ENCODE assay signal across 20 cellular contexts in genomic region chr1:7983086-7983778, GRCh38. TPM values are rescaled to one million over a fixed set of nuclear protein-coding genes. Genes with fewer than 3 reads are reported as not detected.
A peak's percentile ranks its signal among the peaks of the same experiment; 100 is the strongest.
DNase-seq lines count a peak whose midpoint lies in the region; ATAC-seq and TF ChIP-seq lines count a peak whose summit lies in the region.
"Had no signal": no experiment of that assay in that cellular context is flagged by ENCODE, and none has a peak within 500 bp of the region (broad histone marks: within the 10 kb centered on the region; RNA-seq: fewer than 3 reads in every experiment).

No MANE protein-coding gene starts in this region.

- DNase-seq in MCF 10A (ENCODE audit: unreplicated experiment) = no peak
- no peak for DNase-seq in mammary epithelial cell
- peak; percentile 40 for DNase-seq in left ventricle myocardium superior
- no peak for DNase-seq in sciatic nerve (ENCODE audit: low spot score)
- no peak for DNase-seq in activated CD8-positive, alpha-beta T cell treated with anti-CD3 and anti-CD28 coated beads, Interleukin-2, amount 10 ng/mL, durations not matched to agents 7 days and 5 days
- DNase-seq in SHP77 (lab: John Stamatoyannopoulos, UW) = no peak
- DNase-seq: activated CD4-positive, alpha-beta T cell treated with anti-CD3 and anti-CD28 coated beads for 48 hours; activated gamma-delta T cell; activated T-cell treated with anti-CD3 and anti-CD28 coated beads, Interleukin-2, amount 50 U/mL, for 24 hours; CD4-positive, alpha-beta T cell; KBM-7; MG63; NCI-H1930; SK-N-SH; stimulated activated naive CD8-positive, alpha-beta T cell treated with anti-CD3 and anti-CD28 coated beads, Interleukin-15, amount 100 ng/mL, for 72 hours; T-helper 17 cell had no signal

- no peaks in the 10 kb centered on the region for H3K9me3 Mint-ChIP-seq in MCF 10A (ENCODE audit: unreplicated experiment)
- no peaks in the 10 kb centered on the region for H3K9me3 Mint-ChIP-seq in activated CD8-positive, alpha-beta T cell treated with anti-CD3 and anti-CD28 coated beads, Interleukin-2, amount 10 ng/mL, durations not matched to agents 7 days and 5 days (ENCODE audit: insufficient read depth)
- H3K9me3 Mint-ChIP-seq: activated T-cell treated with anti-CD3 and anti-CD28 coated beads, Interleukin-2, amount 50 U/mL, for 24 hours; CD4-positive, alpha-beta T cell; stimulated activated naive CD8-positive, alpha-beta T cell treated with anti-CD3 and anti-CD28 coated beads, Interleukin-15, amount 100 ng/mL, for 72 hours had no signal

- H3K27me3 Mint-ChIP-seq in MCF 10A (ENCODE audit: insufficient read depth, unreplicated experiment) = no peaks in the 10 kb centered on the region
- H3K27me3 Mint-ChIP-seq in activated CD8-positive, alpha-beta T cell treated with anti-CD3 and anti-CD28 coated beads, Interleukin-2, amount 10 ng/mL, durations not matched to agents 7 days and 5 days (ENCODE audit: low read depth) = no peaks in the 10 kb centered on the region
- H3K27me3 Mint-ChIP-seq: activated T-cell treated with anti-CD3 and anti-CD28 coated beads, Interleukin-2, amount 50 U/mL, for 24 hours; CD4-positive, alpha-beta T cell; progenitor cell of endocrine pancreas; stimulated activated naive CD8-positive, alpha-beta T cell treated with anti-CD3 and anti-CD28 coated beads, Interleukin-15, amount 100 ng/mL, for 72 hours; T-helper 17 cell had no signal

- H4K20me1 ChIP-seq in mammary epithelial cell (ENCODE audit: insufficient read depth, low read length) = no peaks in the 10 kb centered on the region

- H2AFZ ChIP-seq in mammary epithelial cell (ENCODE audit: low read depth, low read length) = no peak overlapping the region

- H3K9me3 ChIP-seq in mammary epithelial cell (replicated peaks; ENCODE audit: insufficient read depth, low read length) = no peaks in the 10 kb centered on the region
- H3K9me3 ChIP-seq: MG63, SK-N-SH had no signal

- H3K4me2 ChIP-seq in mammary epithelial cell (ENCODE audit: insufficient read depth, low read depth, low read length) = no peak overlapping the region
- H3K4me2 ChIP-seq: SK-N-SH had no signal

- dilution Hi-C loops in mammary epithelial cell (cut with HindIII; ENCODE audit: low sequenced_read_pairs) = no loop called here

- CTCF ChIA-PET in MCF 10A (lab: Yijun Ruan, JAX) = interaction anchor here (0.5 to 5.1 kb wide), 21 partner anchors 7 to 541 kb away, joined by 3 to 49 read pairs (median 4); no protein-coding TSS in a partner anchor
- CTCF ChIA-PET in mammary epithelial cell (lab: Charles Lee; ENCODE audit: low non-redundant PET) = no interaction called here
- CTCF ChIA-PET in activated CD8-positive, alpha-beta T cell treated with anti-CD3 and anti-CD28 coated beads, Interleukin-2, amount 10 ng/mL, durations not matched to agents 7 days and 5 days (lab: Charles Lee) = interaction anchor here (0.8 to 3.9 kb wide), 10 partner anchors 8 to 388 kb away, joined by 3 to 16 read pairs (median 6); partner anchors contain the start of gene TNFRSF9

- BruUV-seq in MCF 10A (replicated peaks; lab: Mats Ljungman, UMichigan) = no TSS peak
- BruUV-seq in mammary epithelial cell (replicated peaks; lab: Mats Ljungman, UMichigan) = no TSS peak

- peaks cover 6% of the 10 kb centered on the region for H3K4me1 Mint-ChIP-seq in MCF 10A (ENCODE audit: insufficient read depth, unreplicated experiment)
- H3K4me1 Mint-ChIP-seq in activated CD8-positive, alpha-beta T cell treated with anti-CD3 and anti-CD28 coated beads, Interleukin-2, amount 10 ng/mL, durations not matched to agents 7 days and 5 days (ENCODE audit: low read depth) = peaks cover 6% of the 10 kb centered on the region

- peak overlapping the region; percentile 54 for H3K27ac Mint-ChIP-seq in MCF 10A (ENCODE audit: low read depth, unreplicated experiment)
- H3K27ac Mint-ChIP-seq in activated CD8-positive, alpha-beta T cell treated with anti-CD3 and anti-CD28 coated beads, Interleukin-2, amount 10 ng/mL, durations not matched to agents 7 days and 5 days = no peak overlapping the region
- H3K27ac Mint-ChIP-seq: T-helper 17 cell had no signal

- in situ Hi-C loops in mammary epithelial cell (cut with MboI; ENCODE audit: low sequenced_read_pairs in 2 of 2) = loop anchor here in 1 of 2 donors (10.0 kb wide), 1 partner anchor 332 kb away; the partner anchor contains the start of gene SLC45A1

- no peak overlapping the region for H3K4me3 ChIP-seq in mammary epithelial cell (replicated peaks in 1 of 3; ENCODE audit: insufficient read depth in 1 of 3, low read depth in 2 of 3, low read length in 3 of 3)
- H3K4me3 ChIP-seq: MG63 had no signal

- peaks cover 22% of the 10 kb centered on the region for H3K36me3 ChIP-seq in mammary epithelial cell (ENCODE audit: insufficient read depth, low read length)

- H3K36me3 Mint-ChIP-seq in MCF 10A (ENCODE audit: insufficient read depth, unreplicated experiment) = peaks cover 88% of the 10 kb centered on the region
- peaks cover 59% of the 10 kb centered on the region for H3K36me3 Mint-ChIP-seq in activated CD8-positive, alpha-beta T cell treated with anti-CD3 and anti-CD28 coated beads, Interleukin-2, amount 10 ng/mL, durations not matched to agents 7 days and 5 days (ENCODE audit: low read depth)

- POLR2A ChIA-PET in MCF 10A (lab: Yijun Ruan, JAX) = interaction anchor here (0.8 to 5.8 kb wide), 9 partner anchors 10 to 332 kb away, joined by 3 to 35 read pairs (median 4); no protein-coding TSS in a partner anchor
- POLR2A ChIA-PET in activated CD8-positive, alpha-beta T cell treated with anti-CD3 and anti-CD28 coated beads, Interleukin-2, amount 10 ng/mL, durations not matched to agents 7 days and 5 days (lab: Charles Lee) = no interaction called here

- ATAC-seq in left ventricle myocardium superior (peak; percentile 79), sciatic nerve (peak; percentile 12), HG02973 (IDR thresholded peaks at IDR 0.05; ENCODE audit: unreplicated experiment) (no peak)
- ATAC-seq in activated CD8-positive, alpha-beta T cell treated with anti-CD3 and anti-CD28 coated beads, Interleukin-2, amount 10 ng/mL, durations not matched to agents 7 days and 5 days = no peak

- no peak overlapping the region for H3K9ac ChIP-seq in mammary epithelial cell (ENCODE audit: insufficient read depth, low read length)
- H3K9ac ChIP-seq: SK-N-SH had no signal

- no peaks in the 10 kb centered on the region for H3K27me3 ChIP-seq in mammary epithelial cell (ENCODE audit: insufficient read depth, low read length)
- H3K27me3 ChIP-seq: MG63 had no signal

- H3K79me2 ChIP-seq in mammary epithelial cell (ENCODE audit: insufficient read depth, low read length) = peaks cover 15% of the 10 kb centered on the region

- H3K4me1 ChIP-seq in mammary epithelial cell (ENCODE audit: insufficient read depth, low read length) = peaks cover 3% of the 10 kb centered on the region

- TF ChIP-seq CTCF in MCF 10A (IDR thresholded peaks at IDR 0.05; ENCODE audit: unreplicated experiment) = no peak
- TF ChIP-seq CTCF in mammary epithelial cell (conservative IDR thresholded peaks at IDR 0.05 in 1 of 2, IDR thresholded peaks at IDR 0.05 in 1 of 2; ENCODE audit: extremely low read depth in 1 of 2, insufficient read depth in 1 of 2, low read depth in 1 of 2, low read length in 2 of 2) = no peak
- TF ChIP-seq CTCF in VCaP (conservative IDR thresholded peaks at IDR 0.05) = no peak

- no peak overlapping the region for H3K27ac ChIP-seq in mammary epithelial cell (ENCODE audit: insufficient read depth, low read depth, low read length)
- peak overlapping the region; percentile 7; the same call in 1 of the 2 replicates for H3K27ac ChIP-seq in VCaP
- H3K27ac ChIP-seq: 22Rv1 had no signal

- 90% methylated on average over 13 of the region's 15 CpGs for WGBS in mammary epithelial cell (ENCODE audit: low coverage, missing lambda C conversion rate)

- no peak overlapping the region for H3K4me3 Mint-ChIP-seq in MCF 10A (ENCODE audit: unreplicated experiment)
- no peak overlapping the region for H3K4me3 Mint-ChIP-seq in activated CD8-positive, alpha-beta T cell treated with anti-CD3 and anti-CD28 coated beads, Interleukin-2, amount 10 ng/mL, durations not matched to agents 7 days and 5 days
- H3K4me3 Mint-ChIP-seq: activated T-cell treated with anti-CD3 and anti-CD28 coated beads, Interleukin-2, amount 50 U/mL, for 24 hours; CD4-positive, alpha-beta T cell; stimulated activated naive CD8-positive, alpha-beta T cell treated with anti-CD3 and anti-CD28 coated beads, Interleukin-15, amount 100 ng/mL, for 72 hours had no signal

- intact Hi-C loops in MCF 10A (cut with micrococcal nuclease) = loop anchor here (2.0 to 5.0 kb wide), 3 partner anchors 34 to 366 kb away; no protein-coding TSS in a partner anchor
- intact Hi-C loops in mammary epithelial cell (cut with micrococcal nuclease) = loop anchor here (2.0 kb wide), 1 partner anchor 256 kb away; no protein-coding TSS in a partner anchor
- intact Hi-C loops in left ventricle myocardium superior (cut with micrococcal nuclease) = no loop called here
- intact Hi-C loops in sciatic nerve (cut with DNase I) = no loop called here

RNA-seq across cellular contexts. Expression of gene PARK7, which starts 21.7 kb away (rescaled TPM):
- total RNA-seq in MCF 10A (2022) = 419 and 450 TPM in 2 replicates
- 100 to 1,000 TPM; 106 to 264 TPM for total RNA-seq in mammary epithelial cell
- 361 TPM for polyA plus RNA-seq in mammary epithelial cell
- polyA minus RNA-seq in mammary epithelial cell = 166 TPM
- 335 TPM for total RNA-seq in left ventricle myocardium superior
- 249 TPM for total RNA-seq in sciatic nerve
- total RNA-seq in activated CD8-positive, alpha-beta T cell treated with anti-CD3 and anti-CD28 coated beads, Interleukin-2, amount 10 ng/mL, durations not matched to agents 7 days and 5 days = 100 to 1,000 TPM; 296 to 302 TPM

RNA-seq across cellular contexts. Expression of gene TNFRSF9, which starts 42.6 kb away (rescaled TPM):
- 0.98 and 2.7 TPM in 2 replicates for total RNA-seq in MCF 10A (2022)
- not detected for total RNA-seq in mammary epithelial cell
- not detected for polyA plus RNA-seq in mammary epithelial cell
- polyA minus RNA-seq in mammary epithelial cell = not detected
- total RNA-seq in left ventricle myocardium superior = not detected
- total RNA-seq in sciatic nerve = 0.27 TPM
- 1 to 10 TPM in 1 of 2 experiments, under 1 TPM in 1; 0.94 to 1.3 TPM for total RNA-seq in activated CD8-positive, alpha-beta T cell treated with anti-CD3 and anti-CD28 coated beads, Interleukin-2, amount 10 ng/mL, durations not matched to agents 7 days and 5 days

RNA-seq across cellular contexts. Expression of gene ERRFI1, which starts 42.9 kb away (rescaled TPM):
- total RNA-seq in MCF 10A (2022) = 86.4 and 111 TPM in 2 replicates
- 100 to 1,000 TPM in 1 of 2 donors, 10 to 100 TPM in 1; 38.8 to 150 TPM for total RNA-seq in mammary epithelial cell
- polyA plus RNA-seq in mammary epithelial cell = 115 TPM
- polyA minus RNA-seq in mammary epithelial cell = 99.8 TPM
- 10.2 TPM for total RNA-seq in left ventricle myocardium superior
- 33.7 TPM for total RNA-seq in sciatic nerve
- under 1 TPM in 1 of 2 experiments, not detected in 1; 0.21 TPM for total RNA-seq in activated CD8-positive, alpha-beta T cell treated with anti-CD3 and anti-CD28 coated beads, Interleukin-2, amount 10 ng/mL, durations not matched to agents 7 days and 5 days

Comparison
In these comparisons a context has a peak if more than half of its experiments do, and no peak if none do; other contexts are left out.
1. ATAC-seq: peak in left ventricle myocardium superior (single experiment) and sciatic nerve (single experiment); none in activated CD8-positive, alpha-beta T cell treated with anti-CD3 and anti-CD28 coated beads, Interleukin-2, amount 10 ng/mL, durations not matched to agents 7 days and 5 days (single experiment) and HG02973 (single experiment).
2. intact Hi-C loops: an anchor here in MCF 10A (2.0 to 5.0 kb wide) and mammary epithelial cell (2.0 kb wide); none called in left ventricle myocardium superior and sciatic nerve.